Comparison of ENCODE assay signal across 10 cellular contexts in genomic region chr6:44311767-44312166, GRCh38. TPM values are rescaled to one million over a fixed set of nuclear protein-coding genes. Genes with fewer than 3 reads are reported as not detected.
DNase-seq lines count a peak whose midpoint lies in the region; ATAC-seq, FAIRE-seq and TF ChIP-seq lines count a peak whose summit lies in the region.
"Had no signal": no experiment of that assay in that cellular context is flagged by ENCODE, and none has a peak within 500 bp of the region (broad histone marks: within the 10 kb centered on the region; RNA-seq: fewer than 3 reads in every experiment).

No MANE protein-coding gene starts in this region.

- TF ChIP-seq CTCF in A549 (IDR thresholded peaks at IDR 0.05) (no peak), GM23338 (conservative IDR thresholded peaks at IDR 0.05; ENCODE audit: low read depth in 2 of 2) (no peak)

- H3K27ac ChIP-seq in A549, result no peak overlapping the region
- no peak overlapping the region for H3K27ac ChIP-seq in GM23338 (ENCODE audit: low read depth)

- no peak for TF ChIP-seq EP300 in A549 (IDR thresholded peaks at IDR 0.05)

- no peaks in the 10 kb centered on the region for H3K27me3 ChIP-seq in GM23338 (ENCODE audit: insufficient read depth)

- H4K20me1 ChIP-seq in GM23338 (replicated peaks; ENCODE audit: insufficient read depth), result no peaks in the 10 kb centered on the region

- FAIRE-seq in A549 (lab: Jason Lieb, UNC), result no peak

- H3K9me3 Mint-ChIP-seq in GM23338, result no peaks in the 10 kb centered on the region; the same call in 2 of the 3 replicates
- no peaks in the 10 kb centered on the region for H3K9me3 Mint-ChIP-seq in activated CD8-positive, alpha-beta T cell treated with anti-CD3 and anti-CD28 coated beads, Interleukin-2, amount 10 ng/mL, durations not matched to agents 7 days and 5 days (ENCODE audit: insufficient read depth)

- peak overlapping the region; percentile 94 for H3K4me3 Mint-ChIP-seq in GM23338
- H3K4me3 Mint-ChIP-seq in activated CD8-positive, alpha-beta T cell treated with anti-CD3 and anti-CD28 coated beads, Interleukin-2, amount 10 ng/mL, durations not matched to agents 7 days and 5 days, result peak overlapping the region; percentile 98

- no peak for TF ChIP-seq RAD21 in A549 (conservative IDR thresholded peaks at IDR 0.05 in 1 of 2, IDR thresholded peaks at IDR 0.05 in 1 of 2)

- peaks cover 51% of the 10 kb centered on the region for H3K36me3 Mint-ChIP-seq in GM23338 (ENCODE audit: low read depth)
- peaks cover 24% of the 10 kb centered on the region for H3K36me3 Mint-ChIP-seq in activated CD8-positive, alpha-beta T cell treated with anti-CD3 and anti-CD28 coated beads, Interleukin-2, amount 10 ng/mL, durations not matched to agents 7 days and 5 days (ENCODE audit: low read depth)

- H3K4me3 ChIP-seq in A549, result no peak overlapping the region
- H3K4me3 ChIP-seq in GM23338, result peak overlapping the region; percentile 79
- H3K4me3 ChIP-seq in iPS-18c (ENCODE audit: insufficient read depth, low read depth, low read length), result peak overlapping the region; percentile 82; the same call in 1 of the 2 replicates

- 79% methylated on average over 3 of the region's 3 CpGs for WGBS in A549 (ENCODE audit: missing lambda C conversion rate)

- H3K36me3 ChIP-seq in GM23338 (ENCODE audit: insufficient read depth), result peaks cover 12% of the 10 kb centered on the region

- peaks cover 13% of the 10 kb centered on the region; the same call in 2 of the 3 replicates for H3K4me1 Mint-ChIP-seq in GM23338
- H3K4me1 Mint-ChIP-seq in activated CD8-positive, alpha-beta T cell treated with anti-CD3 and anti-CD28 coated beads, Interleukin-2, amount 10 ng/mL, durations not matched to agents 7 days and 5 days (ENCODE audit: low read depth), result peaks cover 17% of the 10 kb centered on the region

- no peak overlapping the region for H3K27ac Mint-ChIP-seq in GM23338
- H3K27ac Mint-ChIP-seq in activated CD8-positive, alpha-beta T cell treated with anti-CD3 and anti-CD28 coated beads, Interleukin-2, amount 10 ng/mL, durations not matched to agents 7 days and 5 days, result no peak overlapping the region

- H3K79me2 ChIP-seq in GM23338 (replicated peaks; ENCODE audit: insufficient read depth), result peaks cover 10% of the 10 kb centered on the region

- H3K4me2 ChIP-seq in A549 (peak overlapping the region; percentile 92), GM23338 (peak overlapping the region; percentile 86)

- H3K4me1 ChIP-seq in A549 (peaks cover 7% of the 10 kb centered on the region; the same call in 2 of the 3 replicates), GM23338 (ENCODE audit: insufficient read depth) (peaks cover 6% of the 10 kb centered on the region; the same call in 1 of the 2 replicates)

- H3K27me3 Mint-ChIP-seq in GM23338 (ENCODE audit: insufficient read depth, low read depth, poor library complexity), result peaks cover 7% of the 10 kb centered on the region
- no peaks in the 10 kb centered on the region for H3K27me3 Mint-ChIP-seq in activated CD8-positive, alpha-beta T cell treated with anti-CD3 and anti-CD28 coated beads, Interleukin-2, amount 10 ng/mL, durations not matched to agents 7 days and 5 days (ENCODE audit: low read depth)

- POLR2A ChIA-PET in A549 (lab: Yijun Ruan, JAX), result no interaction called here
- POLR2A ChIA-PET in activated CD8-positive, alpha-beta T cell treated with anti-CD3 and anti-CD28 coated beads, Interleukin-2, amount 10 ng/mL, durations not matched to agents 7 days and 5 days (lab: Charles Lee), result interaction anchor here (1.5 to 1.7 kb wide), 2 partner anchors 10 to 15 kb away, joined by 3 to 5 read pairs; no protein-coding TSS in a partner anchor

- DNase-seq in A549 (ENCODE audit: low read depth in 1 of 2, low spot score in 1 of 2) (no peak), GM23338 (ENCODE audit: low spot score) (no peak), NCI-H2196 treated with DMSO at 0.1 percent for 48 hours (lab: John Stamatoyannopoulos, UW; ENCODE audit: unreplicated experiment) (no peak), DMS114 treated with DMSO at 0.1 percent for 48 hours (lab: John Stamatoyannopoulos, UW; ENCODE audit: unreplicated experiment) (no peak), NCI-H2029 treated with DMSO at 0.1 percent for 48 hours (lab: John Stamatoyannopoulos, UW) (no peak), SIG-M5 (lab: John Stamatoyannopoulos, UW) (no peak)
- no peak for DNase-seq in activated CD8-positive, alpha-beta T cell treated with anti-CD3 and anti-CD28 coated beads, Interleukin-2, amount 10 ng/mL, durations not matched to agents 7 days and 5 days
- DNase-seq: dermis blood vessel endothelial cell, NCI-H1417 had no signal

- H3K9me3 ChIP-seq in A549, result no peaks in the 10 kb centered on the region
- H3K9me3 ChIP-seq in iPS-18c (ENCODE audit: control insufficient read depth, insufficient read depth, low read length), result no peaks in the 10 kb centered on the region

- H3K9me2 ChIP-seq in GM23338 (ENCODE audit: insufficient read depth), result no peaks in the 10 kb centered on the region

- H2AFZ ChIP-seq in GM23338, result no peak overlapping the region

- CTCF ChIA-PET in A549 (lab: Yijun Ruan, JAX), result interaction anchor here (0.6 to 3.8 kb wide), 8 partner anchors 8 to 146 kb away, joined by 3 to 29 read pairs (median 7); no protein-coding TSS in a partner anchor
- CTCF ChIA-PET in activated CD8-positive, alpha-beta T cell treated with anti-CD3 and anti-CD28 coated beads, Interleukin-2, amount 10 ng/mL, durations not matched to agents 7 days and 5 days (lab: Charles Lee), result interaction anchor here (0.8 to 5.8 kb wide), 8 partner anchors 9 to 55 kb away, joined by 3 to 49 read pairs (median 6); partner anchors contain the start of gene TMEM151B

- H3F3A ChIP-seq in GM23338 (replicated peaks; ENCODE audit: low read depth), result 0 out of 2 replicates have a peak, but pooled peaks cover 4% of the 10 kb centered on the region

- ATAC-seq in A549, result no peak
- no peak for ATAC-seq in GM23338
- ATAC-seq in activated CD8-positive, alpha-beta T cell treated with anti-CD3 and anti-CD28 coated beads, Interleukin-2, amount 10 ng/mL, durations not matched to agents 7 days and 5 days, result no peak

- TF ChIP-seq POLR2A in A549 (IDR thresholded peaks at IDR 0.05; ENCODE audit: low read length), result no peak

TF ChIP-seq in A549, 52 proteins besides CTCF, POLR2A, EP300 and RAD21 (continues in another document):
- no peak for TF ChIP-seq SREBF2 (IDR thresholded peaks at IDR 0.05)

RNA-seq across cellular contexts. Expression of gene AARS2, which starts 1.4 kb away (rescaled TPM):
- polyA plus RNA-seq in A549 (2011; rRNA removed), result 4.0 and 4.3 TPM in 2 replicates
- polyA plus RNA-seq in A549 (2012; cell fraction: cytosol; rRNA removed), result 7.2 and 8.3 TPM in 2 replicates
- 13.7 and 19.1 TPM in 2 replicates for polyA plus RNA-seq in A549 (2012; cell fraction: nucleus; rRNA removed)
- polyA plus RNA-seq in A549 (2017; fragmentation: RNase III; extraction: RNeasy Plus Mini Kit Qiagen cat#74134 plus additional on column Dnase treatment), result 6.2 to 6.8 TPM (median 6.6 TPM) in 3 replicates
- polyA minus RNA-seq in A549 (2011; rRNA and poly(A)+ RNA removed), result 9.8 and 10.9 TPM in 2 replicates
- total RNA-seq in GM23338 (2014; rRNA removed; shearing (Covaris generic)), result 19.8 and 23.2 TPM in 2 replicates
- 5.5 and 6.5 TPM in 2 replicates for polyA plus RNA-seq in GM23338 (2016; fragmentation: Nextera tagmentation; extraction: Ambion mirVana)
- total RNA-seq in activated CD8-positive, alpha-beta T cell treated with anti-CD3 and anti-CD28 coated beads, Interleukin-2, amount 10 ng/mL, durations not matched to agents 7 days and 5 days, result 10 to 100 TPM; 19.4 to 20.5 TPM

RNA-seq across cellular contexts. Expression of gene SPATS1, which starts 30.7 kb away (rescaled TPM):
- polyA plus RNA-seq in A549 (2011; rRNA removed) (not detected in 2 replicates), A549 (2017; fragmentation: RNase III; extraction: RNeasy Plus Mini Kit Qiagen cat#74134 plus additional on column Dnase treatment) (not detected in 3 replicates), GM23338 (2016; fragmentation: Nextera tagmentation; extraction: Ambion mirVana) (not detected in 2 replicates)
- not detected in 2 replicates for polyA plus RNA-seq in A549 (2012; cell fraction: cytosol; rRNA removed)
- not detected in 2 replicates for polyA plus RNA-seq in A549 (2012; cell fraction: nucleus; rRNA removed)
- not detected in 2 replicates for polyA minus RNA-seq in A549 (2011; rRNA and poly(A)+ RNA removed)
- not detected in 2 replicates for total RNA-seq in GM23338 (2014; rRNA removed; shearing (Covaris generic))
- not detected for total RNA-seq in activated CD8-positive, alpha-beta T cell treated with anti-CD3 and anti-CD28 coated beads, Interleukin-2, amount 10 ng/mL, durations not matched to agents 7 days and 5 days
- total RNA-seq: dermis blood vessel endothelial cell had no signal

RNA-seq across cellular contexts. Expression of gene TMEM151B, which starts 41.5 kb away (rescaled TPM):
- polyA plus RNA-seq in A549 (2011; rRNA removed) (0.01 TPM in 1 of 2 replicates, not detected in the other), A549 (2017; fragmentation: RNase III; extraction: RNeasy Plus Mini Kit Qiagen cat#74134 plus additional on column Dnase treatment) (0.01 to 0.03 TPM in 2 of 3 replicates, not detected in the other), GM23338 (2016; fragmentation: Nextera tagmentation; extraction: Ambion mirVana) (0.91 and 1.5 TPM in 2 replicates)
- polyA plus RNA-seq in A549 (2012; cell fraction: cytosol; rRNA removed), result 0.01 TPM in 2 replicates
- polyA plus RNA-seq in A549 (2012; cell fraction: nucleus; rRNA removed), result 0.02 and 0.04 TPM in 2 replicates
- not detected in 2 replicates for polyA minus RNA-seq in A549 (2011; rRNA and poly(A)+ RNA removed)
- 11.5 and 14.6 TPM in 2 replicates for total RNA-seq in GM23338 (2014; rRNA removed; shearing (Covaris generic))
- not detected for total RNA-seq in activated CD8-positive, alpha-beta T cell treated with anti-CD3 and anti-CD28 coated beads, Interleukin-2, amount 10 ng/mL, durations not matched to agents 7 days and 5 days
- total RNA-seq: dermis blood vessel endothelial cell had no signal

RNA-seq across cellular contexts. Expression of gene NFKBIE, which starts 46.4 kb away (rescaled TPM):
- 6.2 and 6.3 TPM in 2 replicates for polyA plus RNA-seq in A549 (2011; rRNA removed)
- polyA plus RNA-seq in A549 (2012; cell fraction: cytosol; rRNA removed), result 8.2 and 10.8 TPM in 2 replicates
- polyA plus RNA-seq in A549 (2012; cell fraction: nucleus; rRNA removed), result 13.6 and 19.5 TPM in 2 replicates
- polyA plus RNA-seq in A549 (2017; fragmentation: RNase III; extraction: RNeasy Plus Mini Kit Qiagen cat#74134 plus additional on column Dnase treatment), result 5.6 to 9.1 TPM (median 6.0 TPM) in 3 replicates
- polyA minus RNA-seq in A549 (2011; rRNA and poly(A)+ RNA removed), result 2.8 and 4.1 TPM in 2 replicates
- total RNA-seq in GM23338 (2014; rRNA removed; shearing (Covaris generic)), result 19.8 and 25.9 TPM in 2 replicates
- 12.8 and 14.6 TPM in 2 replicates for polyA plus RNA-seq in GM23338 (2016; fragmentation: Nextera tagmentation; extraction: Ambion mirVana)
- 10 to 100 TPM; 14.1 to 16.9 TPM for total RNA-seq in activated CD8-positive, alpha-beta T cell treated with anti-CD3 and anti-CD28 coated beads, Interleukin-2, amount 10 ng/mL, durations not matched to agents 7 days and 5 days

RNA-seq across cellular contexts. Expression of gene SLC35B2, which starts 54.4 kb away (rescaled TPM):
- 44.5 and 61.4 TPM in 2 replicates for polyA plus RNA-seq in A549 (2011; rRNA removed)
- polyA plus RNA-seq in A549 (2012; cell fraction: cytosol; rRNA removed), result 56.6 and 84.2 TPM in 2 replicates
- polyA plus RNA-seq in A549 (2012; cell fraction: nucleus; rRNA removed), result 60.0 and 63.0 TPM in 2 replicates
- polyA plus RNA-seq in A549 (2017; fragmentation: RNase III; extraction: RNeasy Plus Mini Kit Qiagen cat#74134 plus additional on column Dnase treatment), result 38.7 to 45.6 TPM (median 45.5 TPM) in 3 replicates
- polyA minus RNA-seq in A549 (2011; rRNA and poly(A)+ RNA removed), result 44.0 and 52.2 TPM in 2 replicates
- total RNA-seq in GM23338 (2014; rRNA removed; shearing (Covaris generic)), result 30.5 and 30.9 TPM in 2 replicates
- 14.0 and 14.7 TPM in 2 replicates for polyA plus RNA-seq in GM23338 (2016; fragmentation: Nextera tagmentation; extraction: Ambion mirVana)
- 10 to 100 TPM; 31.6 to 32.8 TPM for total RNA-seq in activated CD8-positive, alpha-beta T cell treated with anti-CD3 and anti-CD28 coated beads, Interleukin-2, amount 10 ng/mL, durations not matched to agents 7 days and 5 days

Comparison
In these comparisons a context has a peak if more than half of its experiments do, and no peak if none do; other contexts are left out.
1. RNA of gene TMEM151B, which starts 41.5 kb away (total RNA-seq): 11.5 to 14.6 TPM in GM23338; not detected in activated CD8-positive, alpha-beta T cell treated with anti-CD3 and anti-CD28 coated beads, Interleukin-2, amount 10 ng/mL, durations not matched to agents 7 days and 5 days; every median in the first group is over 10 times any median in the second.